In the genomic region with DNA sequence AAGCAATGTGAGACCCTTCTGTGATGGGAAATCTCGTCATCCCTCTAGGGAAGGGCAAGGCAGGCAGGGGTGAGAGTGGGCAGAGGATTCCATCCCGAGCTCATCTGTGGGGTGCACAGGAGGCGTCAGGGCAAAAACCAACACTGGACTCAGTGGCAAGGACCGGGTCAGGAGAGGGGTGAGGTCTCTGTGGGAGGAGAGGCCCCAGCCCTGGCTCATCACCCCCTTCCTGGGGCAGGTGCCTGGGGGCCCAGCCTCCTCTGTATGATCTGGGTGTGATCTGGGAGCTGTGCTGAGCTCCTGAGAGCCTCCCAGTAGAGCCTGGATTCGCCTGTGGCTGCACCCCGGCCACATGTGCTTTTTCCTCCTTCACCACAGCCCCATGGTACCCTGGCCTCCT, we compare ENCODE assay signal across 16 cellular contexts. TPM values are rescaled to one million over a fixed set of nuclear protein-coding genes. Genes with fewer than 3 reads are reported as not detected.
DNase-seq lines count a peak whose midpoint lies in the region; ATAC-seq and TF ChIP-seq lines count a peak whose summit lies in the region.
"Had no signal": no experiment of that assay in that cellular context is flagged by ENCODE, and none has a peak within 500 bp of the region (broad histone marks: within the 10 kb centered on the region; RNA-seq: fewer than 3 reads in every experiment).

No MANE protein-coding gene starts in this region.

- intact Hi-C loops in prostate gland (cut with DNase I) = no loop called here

- CTCF ChIA-PET in HEK293T (lab: Yijun Ruan, JAX) = no interaction called here

- peak overlapping the region in 3 of 11 experiments; percentile 11 to 52 (median 34); a peak in 5 of 22 replicates for H3K27ac ChIP-seq in BLaER1 treated with 17β-estradiol and CSF1 and Interleukin-3, amounts not matched to agents 10 nM and 100 nM
- H3K27ac ChIP-seq in prostate gland = no peak overlapping the region

- peaks cover 7% of the 10 kb centered on the region for H3K4me1 Mint-ChIP-seq in glutamatergic neuron (ENCODE audit: low read depth, unreplicated experiment)
- H3K4me1 Mint-ChIP-seq: CD8-positive, alpha-beta memory T cell; IgD-negative memory B cell had no signal

- TF ChIP-seq CTCF in glutamatergic neuron (IDR thresholded peaks at IDR 0.05; ENCODE audit: partially characterized antibody, unreplicated experiment) (no peak), prostate gland (IDR thresholded peaks at IDR 0.05) (no peak)

- DNase-seq in HEK293T (ENCODE audit: extremely low spot score) (peak; percentile 5), glutamatergic neuron (no peak), prostate gland (ENCODE audit: low spot score) (peak; percentile 1), NCI-H510A (lab: John Stamatoyannopoulos, UW) (no peak), A172 (ENCODE audit: low spot score) (no peak)
- no peak for DNase-seq in stimulated activated CD4-positive, alpha-beta T cell treated with anti-CD3 and anti-CD28 coated beads, Interleukin-2, amount 100 ng/mL, for 24 hours
- DNase-seq: BE2C; Caco-2; CD8-positive, alpha-beta memory T cell; GF-D8; KG1 had no signal

- peak overlapping the region in 1 of 11 experiments; percentile 4; a peak in 1 of 22 replicates for H3K9ac ChIP-seq in BLaER1 treated with 17β-estradiol and CSF1 and Interleukin-3, amounts not matched to agents 10 nM and 100 nM

- H3K4me3 ChIP-seq in BLaER1 treated with 17β-estradiol and CSF1 and Interleukin-3, amounts not matched to agents 10 nM and 100 nM = no peak overlapping the region
- H3K4me3 ChIP-seq in prostate gland = no peak overlapping the region
- H3K4me3 ChIP-seq: A549 had no signal

- TF ChIP-seq POLR2A in prostate gland (IDR thresholded peaks at IDR 0.05) = no peak

- peaks cover 6% of the 10 kb centered on the region for H3K36me3 Mint-ChIP-seq in glutamatergic neuron (ENCODE audit: unreplicated experiment)
- H3K36me3 Mint-ChIP-seq: CD8-positive, alpha-beta memory T cell; IgD-negative memory B cell had no signal

- peaks cover 16 to 45% (median 20%) of the 10 kb centered on the region in 10 experiments for H3K4me1 ChIP-seq in BLaER1 treated with 17β-estradiol and CSF1 and Interleukin-3, amounts not matched to agents 10 nM and 100 nM
- no peaks in the 10 kb centered on the region for H3K4me1 ChIP-seq in prostate gland (replicated peaks)
- H3K4me1 ChIP-seq: BE2C, Caco-2 had no signal

- H3K27me3 ChIP-seq in BLaER1 treated with 17β-estradiol and CSF1 and Interleukin-3, amounts not matched to agents 10 nM and 100 nM = no peaks in the 10 kb centered on the region
- H3K27me3 ChIP-seq in prostate gland (replicated peaks; ENCODE audit: insufficient read depth) = no peaks in the 10 kb centered on the region
- H3K27me3 ChIP-seq: BE2C had no signal

- 87% methylated on average over 6 of the region's 6 CpGs for WGBS in prostate gland

- peak overlapping the region; percentile 4 to 71 (median 64); a peak in 20 of 22 replicates for H3K4me2 ChIP-seq in BLaER1 treated with 17β-estradiol and CSF1 and Interleukin-3, amounts not matched to agents 10 nM and 100 nM
- H3K4me2 ChIP-seq: A549 had no signal

- peaks cover 0 to 3% (median 0%) of the 10 kb centered on the region in 11 experiments; a peak in 2 of 22 replicates for H3K9me3 ChIP-seq in BLaER1 treated with 17β-estradiol and CSF1 and Interleukin-3, amounts not matched to agents 10 nM and 100 nM (replicated peaks in 1 of 11)
- H3K9me3 ChIP-seq in prostate gland = no peaks in the 10 kb centered on the region
- H3K9me3 ChIP-seq: BE2C, Caco-2 had no signal

- H3K27ac Mint-ChIP-seq in glutamatergic neuron (ENCODE audit: unreplicated experiment) = peak overlapping the region; percentile 93
- H3K27ac Mint-ChIP-seq: CD8-positive, alpha-beta memory T cell; IgD-negative memory B cell had no signal

- ATAC-seq in HG02852 (IDR thresholded peaks at IDR 0.05; ENCODE audit: unreplicated experiment) = no peak

- POLR2A ChIA-PET in HEK293T (lab: Yijun Ruan, JAX) = no interaction called here

- H3K27me3 Mint-ChIP-seq in glutamatergic neuron (ENCODE audit: unreplicated experiment) = peaks cover 6% of the 10 kb centered on the region

- H3K36me3 ChIP-seq in BLaER1 treated with 17β-estradiol and CSF1 and Interleukin-3, amounts not matched to agents 10 nM and 100 nM = no peaks in the 10 kb centered on the region
- no peaks in the 10 kb centered on the region for H3K36me3 ChIP-seq in prostate gland
- H3K36me3 ChIP-seq: BE2C had no signal

- no peaks in the 10 kb centered on the region; a peak in 1 of 22 replicates for H4K20me1 ChIP-seq in BLaER1 treated with 17β-estradiol and CSF1 and Interleukin-3, amounts not matched to agents 10 nM and 100 nM

- peak overlapping the region; percentile 67 for H3K4me3 Mint-ChIP-seq in glutamatergic neuron (ENCODE audit: unreplicated experiment)
- H3K4me3 Mint-ChIP-seq: CD8-positive, alpha-beta memory T cell; IgD-negative memory B cell had no signal

- H3K9me3 Mint-ChIP-seq in glutamatergic neuron (ENCODE audit: unreplicated experiment) = peaks cover 9% of the 10 kb centered on the region
- H3K9me3 Mint-ChIP-seq: CD8-positive, alpha-beta memory T cell had no signal

TF ChIP-seq in HEK293T, 16 proteins besides CTCF, POLR2A, EP300 and RAD21:
- TF ChIP-seq FOXA1 (IDR thresholded peaks at IDR 0.05) = no peak
- TF ChIP-seq, protein P1, sequence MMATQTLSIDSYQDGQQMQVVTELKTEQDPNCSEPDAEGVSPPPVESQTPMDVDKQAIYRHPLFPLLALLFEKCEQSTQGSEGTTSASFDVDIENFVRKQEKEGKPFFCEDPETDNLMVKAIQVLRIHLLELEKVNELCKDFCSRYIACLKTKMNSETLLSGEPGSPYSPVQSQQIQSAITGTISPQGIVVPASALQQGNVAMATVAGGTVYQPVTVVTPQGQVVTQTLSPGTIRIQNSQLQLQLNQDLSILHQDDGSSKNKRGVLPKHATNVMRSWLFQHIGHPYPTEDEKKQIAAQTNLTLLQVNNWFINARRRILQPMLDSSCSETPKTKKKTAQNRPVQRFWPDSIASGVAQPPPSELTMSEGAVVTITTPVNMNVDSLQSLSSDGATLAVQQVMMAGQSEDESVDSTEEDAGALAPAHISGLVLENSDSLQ (IDR thresholded peaks at IDR 0.05) = no peak
- TF ChIP-seq HDGF (IDR thresholded peaks at IDR 0.05; ENCODE audit: borderline replicate concordance) = no peak
- no peak for TF ChIP-seq LEF1 (IDR thresholded peaks at IDR 0.05; ENCODE audit: borderline replicate concordance)
- no peak for TF ChIP-seq FOXK2 (IDR thresholded peaks at IDR 0.05)
- TF ChIP-seq TARDBP (IDR thresholded peaks at IDR 0.05) = no peak
- TF ChIP-seq L3MBTL2 (conservative IDR thresholded peaks at IDR 0.05) = no peak
- no peak for TF ChIP-seq ELF4 (IDR thresholded peaks at IDR 0.05)
- no peak for TF ChIP-seq CTBP1 (IDR thresholded peaks at IDR 0.05; ENCODE audit: borderline replicate concordance)
- no peak for TF ChIP-seq NFRKB (IDR thresholded peaks at IDR 0.05)
TF ChIP-seq in HEK293T: peak in this region for 0.

RNA-seq across cellular contexts. Expression of a gene that starts 0.6 kb away (rescaled TPM):
- total RNA-seq in glutamatergic neuron (ENCODE audit: unreplicated experiment) (0.71 TPM), prostate gland (under 1 TPM in 1 of 2 donors, not detected in 1; 0.68 TPM)
- not detected in 2 replicates for total RNA-seq in A172 (2014; rRNA removed; shearing (Covaris generic))
- total RNA-seq: Caco-2; CD8-positive, alpha-beta memory T cell; HT1080 had no signal

RNA-seq across cellular contexts. Expression of a gene that starts 34.5 kb away (rescaled TPM):
- not detected for total RNA-seq in glutamatergic neuron (ENCODE audit: unreplicated experiment)
- under 1 TPM in 1 of 2 donors, not detected in 1; 0.97 TPM for total RNA-seq in prostate gland
- total RNA-seq in A172 (2014; rRNA removed; shearing (Covaris generic)) = not detected in 2 replicates
- total RNA-seq: Caco-2; CD8-positive, alpha-beta memory T cell; HT1080 had no signal

Comparison
In these comparisons a context has a peak if more than half of its experiments do, and no peak if none do; other contexts are left out.
1. DNase-seq: peak in HEK293T (single experiment) and prostate gland (single experiment); none in glutamatergic neuron (single experiment), NCI-H510A (single experiment), A172 (single experiment) and stimulated activated CD4-positive, alpha-beta T cell treated with anti-CD3 and anti-CD28 coated beads, Interleukin-2, amount 100 ng/mL, for 24 hours (0 of 2).